ENCODE assay signal across 13 cellular contexts in genomic region chr17:57355090-57355859, GRCh38.
DNase-seq lines count a peak whose midpoint lies in the region; ATAC-seq, FAIRE-seq and TF ChIP-seq lines count a peak whose summit lies in the region.
"Had no signal": no experiment of that assay in that cellular context is flagged by ENCODE, and none has a peak within 500 bp of the region (broad histone marks: within the 10 kb centered on the region; RNA-seq: fewer than 3 reads in every experiment).

No MANE protein-coding gene starts in this region.

- H3K4me2 ChIP-seq in HepG2 (ENCODE audit: low read depth, low read length) (no peak overlapping the region), SU-DHL-6 (ENCODE audit: low read depth, low read length, poor library complexity, severe bottlenecking) (peak overlapping the region; percentile 93)

- WGBS in HepG2 (ENCODE audit: low lambda C conversion rate): 98% methylated on average over 6 of the region's 6 CpGs
- WGBS in right lobe of liver (ENCODE audit: insufficient coverage, low coverage, low lambda C conversion rate, missing lambda C conversion rate): 66% methylated on average over 5 of the region's 6 CpGs
- 54 to 67% methylated on average over 6 of the region's 6 CpGs for WGBS in heart right ventricle, 2 donors

- no peak overlapping the region for H3K9ac ChIP-seq in HepG2 (ENCODE audit: insufficient read depth, low read depth, low read length)
- peak overlapping the region; percentile 75 for H3K9ac ChIP-seq in SU-DHL-6 (ENCODE audit: low read length)

- no peaks in the 10 kb centered on the region for H3K27me3 Mint-ChIP-seq in WTC11 (ENCODE audit: low read depth)
- H3K27me3 Mint-ChIP-seq: activated CD4-positive, alpha-beta T cell treated with anti-CD3 and anti-CD28 coated beads for 36 hours; naive thymus-derived CD4-positive, alpha-beta T cell had no signal

- ATAC-seq in HepG2 (no peak), right lobe of liver (no peak), heart right ventricle (peak; percentile 41 to 87 (median 78)), HG02970 (IDR thresholded peaks at IDR 0.05; ENCODE audit: low FRiP score, unreplicated experiment) (no peak), WTC11 (no peak), GM19455 (IDR thresholded peaks at IDR 0.05; ENCODE audit: unreplicated experiment) (no peak)
- ATAC-seq: activated CD4-positive, alpha-beta T cell treated with anti-CD3 and anti-CD28 coated beads for 36 hours; naive thymus-derived CD4-positive, alpha-beta T cell had no signal

- H3K4me3 ChIP-seq in HepG2 (replicated peaks in 1 of 3; ENCODE audit: insufficient read depth in 1 of 3, low read depth in 2 of 3, low read length in 3 of 3): no peak overlapping the region
- no peak overlapping the region for H3K4me3 ChIP-seq in right lobe of liver
- peak overlapping the region; percentile 29 for H3K4me3 ChIP-seq in SU-DHL-6 (ENCODE audit: insufficient read depth, low read length, poor library complexity, severe bottlenecking)
- no peak overlapping the region for H3K4me3 ChIP-seq in heart right ventricle

- H3K4me1 Mint-ChIP-seq in WTC11: peaks cover 51% of the 10 kb centered on the region

- H3K4me3 Mint-ChIP-seq in WTC11: no peak overlapping the region
- H3K4me3 Mint-ChIP-seq: activated CD4-positive, alpha-beta T cell treated with anti-CD3 and anti-CD28 coated beads for 36 hours had no signal

- no peak overlapping the region for H2AFZ ChIP-seq in HepG2 (ENCODE audit: low read length)
- no peak overlapping the region for H2AFZ ChIP-seq in SU-DHL-6 (ENCODE audit: low read depth, low read length, severe bottlenecking)

- peaks cover 58% of the 10 kb centered on the region for H3F3A ChIP-seq in SU-DHL-6 (ENCODE audit: insufficient read depth)

- peaks cover 2% of the 10 kb centered on the region; the same call in 1 of the 2 replicates for H4K20me1 ChIP-seq in HepG2 (ENCODE audit: insufficient read depth, low read length)
- H4K20me1 ChIP-seq in SU-DHL-6 (ENCODE audit: low read depth, low read length): no peaks in the 10 kb centered on the region

- no peak for TF ChIP-seq RAD21 in HepG2 (CRISPR knock-in tag; IDR thresholded peaks at IDR 0.05)

- H3K27ac ChIP-seq in HepG2 (ENCODE audit: extremely low read length, insufficient read depth, low read length) (no peak overlapping the region), right lobe of liver (no peak overlapping the region), SU-DHL-6 (ENCODE audit: low read depth, low read length) (peak overlapping the region; percentile 99), heart right ventricle (peak overlapping the region in 9 of 10 donors; percentile 34 to 90 (median 73))

- H3K9me3 ChIP-seq in HepG2 (ENCODE audit: low read length) (no peaks in the 10 kb centered on the region), right lobe of liver (no peaks in the 10 kb centered on the region), SU-DHL-6 (ENCODE audit: insufficient read depth, low read length) (no peaks in the 10 kb centered on the region), heart right ventricle (no peaks in the 10 kb centered on the region)
- H3K9me3 ChIP-seq: BE2C had no signal

- TF ChIP-seq EP300 in HepG2 (IDR thresholded peaks at IDR 0.05; ENCODE audit: low read depth in 2 of 2, low read length in 2 of 2) (no peak), HepG2 (CRISPR knock-in tag; IDR thresholded peaks at IDR 0.05; ENCODE audit: borderline replicate concordance) (no peak)

- H3K9me3 Mint-ChIP-seq in WTC11: no peaks in the 10 kb centered on the region

- H3K36me3 ChIP-seq in HepG2 (replicated peaks in 1 of 2; ENCODE audit: control insufficient read depth in 1 of 2, insufficient read depth in 2 of 2, low read length in 2 of 2) (peaks cover 12 to 28% of the 10 kb centered on the region in 2 experiments), right lobe of liver (no peaks in the 10 kb centered on the region), SU-DHL-6 (ENCODE audit: low read length) (no peaks in the 10 kb centered on the region), heart right ventricle (no peaks in the 10 kb centered on the region)

- H3K9me2 ChIP-seq in SU-DHL-6 (replicated peaks; ENCODE audit: insufficient read depth, low read length): no peaks in the 10 kb centered on the region

- DNase-seq in HepG2 (ENCODE audit: low spot score) (no peak), right lobe of liver (no peak), heart right ventricle (peak in 1 of 2 donors; percentile 54), WTC11 (ENCODE audit: low spot score) (no peak), DMS153 treated with DMSO at 0.1 percent for 48 hours (lab: John Stamatoyannopoulos, UW; ENCODE audit: unreplicated experiment) (no peak)
- DNase-seq: activated CD4-positive, alpha-beta T cell treated with anti-CD3 and anti-CD28 coated beads for 36 hours; BE2C; NCI-H2081 treated with DMSO at 0.1 percent for 48 hours; stimulated activated CD4-positive, alpha-beta T cell treated with anti-CD3 and anti-CD28 coated beads, Interleukin-12 subunit alpha, Interleukin-12 subunit beta, amount 100 ng/mL, for 4 hours had no signal

- H3K4me1 ChIP-seq in HepG2 (ENCODE audit: insufficient read depth, low read length) (peaks cover 55% of the 10 kb centered on the region), right lobe of liver (no peaks in the 10 kb centered on the region), heart right ventricle (peaks cover 3 to 81% (median 31%) of the 10 kb centered on the region in 9 donors)

- H3K36me3 Mint-ChIP-seq in WTC11: peaks cover 15% of the 10 kb centered on the region

- no peaks in the 10 kb centered on the region for H3K27me3 ChIP-seq in HepG2 (ENCODE audit: control insufficient read depth in 1 of 2, insufficient read depth in 2 of 2, low read length in 2 of 2)
- H3K27me3 ChIP-seq in right lobe of liver: no peaks in the 10 kb centered on the region
- no peaks in the 10 kb centered on the region for H3K27me3 ChIP-seq in SU-DHL-6 (ENCODE audit: low read length)
- no peaks in the 10 kb centered on the region for H3K27me3 ChIP-seq in heart right ventricle
- H3K27me3 ChIP-seq: BE2C had no signal

- BruUV-seq in HepG2 (replicated peaks; lab: Mats Ljungman, UMichigan): no TSS peak

- CTCF ChIA-PET in HepG2 (lab: Yijun Ruan, JAX; ENCODE audit: low intra/inter-chr PET ratio, low total read pairs) (no interaction called here), WTC11 (lab: Charles Lee) (interaction anchor here (1.4 kb wide), 1 partner anchor 112 kb away, joined by 3 read pairs; no protein-coding TSS in a partner anchor)

- POLR2A ChIA-PET in HepG2 (lab: Yijun Ruan, JAX) (interaction anchor here (1.2 kb wide), 1 partner anchor 29 kb away, joined by 3 read pairs; no protein-coding TSS in a partner anchor), WTC11 (lab: Charles Lee) (no interaction called here)

- H3K79me2 ChIP-seq in HepG2 (ENCODE audit: insufficient read depth, low read length) (peaks cover 49% of the 10 kb centered on the region), SU-DHL-6 (ENCODE audit: insufficient read depth, low read length) (peaks cover 38% of the 10 kb centered on the region)

- FAIRE-seq in HepG2 (lab: Jason Lieb, UNC): no peak

- H3K27ac Mint-ChIP-seq in WTC11: no peak overlapping the region

- TF ChIP-seq CTCF in HepG2 (CRISPR knock-in tag; IDR thresholded peaks at IDR 0.05) (no peak), right lobe of liver (IDR thresholded peaks at IDR 0.05) (no peak), SU-DHL-6 (IDR thresholded peaks at IDR 0.05; ENCODE audit: insufficient read depth, low read length, poor library complexity, severe bottlenecking) (no peak), heart right ventricle (IDR thresholded peaks at IDR 0.05) (no peak), WTC11 (IDR thresholded peaks at IDR 0.05) (no peak)

- intact Hi-C loops in HepG2 (cut with micrococcal nuclease; ENCODE audit: unreplicated experiment) (no loop called here), right lobe of liver (cut with DNase I) (no loop called here), heart right ventricle (cut with DNase I) (loop anchor here in 2 of 10 donors (5.0 kb wide), 2 partner anchors 68 to 98 kb away; partner anchors contain the start of gene MSI2 (in 1 of the 2))

- in situ Hi-C loops in HepG2 (cut with HindIII; ENCODE audit: extremely low pct_ligation_motif_present, low pct_unique_long_range_greater_than_20kb): no loop called here

- TF ChIP-seq POLR2A in HepG2 (IDR thresholded peaks at IDR 0.05; ENCODE audit: insufficient read depth in 1 of 2, low read depth in 2 of 2, low read length in 2 of 2) (no peak), right lobe of liver (IDR thresholded peaks at IDR 0.05) (no peak)

TF ChIP-seq in HepG2, 621 proteins besides CTCF, POLR2A, EP300 and RAD21 (continues in another document):
- TF ChIP-seq CREB1 (IDR thresholded peaks at IDR 0.05) (0 out of 2 replicates have a peak, but pooled peaks have one; percentile 43), CREB1 (CRISPR knock-in tag; IDR thresholded peaks at IDR 0.05) (no peak), ZNF503 (CRISPR knock-in tag; IDR thresholded peaks at IDR 0.05) (no peak)

TF ChIP-seq in WTC11, 78 proteins besides CTCF, POLR2A, EP300 and RAD21 (continues in another document):
- TF ChIP-seq, protein P1, sequence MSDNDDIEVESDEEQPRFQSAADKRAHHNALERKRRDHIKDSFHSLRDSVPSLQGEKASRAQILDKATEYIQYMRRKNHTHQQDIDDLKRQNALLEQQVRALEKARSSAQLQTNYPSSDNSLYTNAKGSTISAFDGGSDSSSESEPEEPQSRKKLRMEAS (CRISPR knock-in tag; IDR thresholded peaks at IDR 0.05): no peak
- TF ChIP-seq, protein P2, sequence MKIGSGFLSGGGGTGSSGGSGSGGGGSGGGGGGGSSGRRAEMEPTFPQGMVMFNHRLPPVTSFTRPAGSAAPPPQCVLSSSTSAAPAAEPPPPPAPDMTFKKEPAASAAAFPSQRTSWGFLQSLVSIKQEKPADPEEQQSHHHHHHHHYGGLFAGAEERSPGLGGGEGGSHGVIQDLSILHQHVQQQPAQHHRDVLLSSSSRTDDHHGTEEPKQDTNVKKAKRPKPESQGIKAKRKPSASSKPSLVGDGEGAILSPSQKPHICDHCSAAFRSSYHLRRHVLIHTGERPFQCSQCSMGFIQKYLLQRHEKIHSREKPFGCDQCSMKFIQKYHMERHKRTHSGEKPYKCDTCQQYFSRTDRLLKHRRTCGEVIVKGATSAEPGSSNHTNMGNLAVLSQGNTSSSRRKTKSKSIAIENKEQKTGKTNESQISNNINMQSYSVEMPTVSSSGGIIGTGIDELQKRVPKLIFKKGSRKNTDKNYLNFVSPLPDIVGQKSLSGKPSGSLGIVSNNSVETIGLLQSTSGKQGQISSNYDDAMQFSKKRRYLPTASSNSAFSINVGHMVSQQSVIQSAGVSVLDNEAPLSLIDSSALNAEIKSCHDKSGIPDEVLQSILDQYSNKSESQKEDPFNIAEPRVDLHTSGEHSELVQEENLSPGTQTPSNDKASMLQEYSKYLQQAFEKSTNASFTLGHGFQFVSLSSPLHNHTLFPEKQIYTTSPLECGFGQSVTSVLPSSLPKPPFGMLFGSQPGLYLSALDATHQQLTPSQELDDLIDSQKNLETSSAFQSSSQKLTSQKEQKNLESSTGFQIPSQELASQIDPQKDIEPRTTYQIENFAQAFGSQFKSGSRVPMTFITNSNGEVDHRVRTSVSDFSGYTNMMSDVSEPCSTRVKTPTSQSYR (CRISPR knock-in tag; IDR thresholded peaks at IDR 0.05): no peak
- TF ChIP-seq NR2C2 (CRISPR knock-in tag; IDR thresholded peaks at IDR 0.05) (no peak), FOXK1 (CRISPR knock-in tag; IDR thresholded peaks at IDR 0.05) (no peak)

Comparison
In these comparisons a context has a peak if more than half of its experiments do, and no peak if none do; other contexts are left out.
1. ATAC-seq: peak in heart right ventricle (8 of 8); none in HepG2 (single experiment), right lobe of liver (0 of 4), HG02970 (single experiment), WTC11 (single experiment) and GM19455 (single experiment).
2. H3K27ac ChIP-seq: peak in SU-DHL-6 (single experiment) and heart right ventricle (9 of 10); none in HepG2 (single experiment) and right lobe of liver (0 of 3).